ENCODE assay signal across 18 cellular contexts in the genomic region with DNA sequence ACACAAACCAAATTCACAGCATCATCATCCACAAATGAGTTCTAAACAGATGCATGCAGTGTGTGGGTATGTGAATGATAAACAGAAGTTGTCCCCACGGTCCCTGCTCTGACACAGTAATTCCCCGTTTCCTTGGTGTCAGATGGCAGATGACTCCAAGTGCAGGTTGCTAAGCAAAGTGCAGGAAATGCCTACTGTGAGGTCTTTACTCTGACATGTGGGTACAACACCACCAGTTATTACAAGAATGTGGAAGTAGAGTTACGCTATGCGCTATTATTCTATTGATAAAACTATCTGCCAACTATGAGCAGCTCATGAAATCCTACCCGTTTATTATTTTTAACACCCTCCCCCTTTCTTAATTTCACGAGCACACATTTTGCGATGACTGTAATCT.
DNase-seq lines count a peak whose midpoint lies in the region; TF ChIP-seq lines count a peak whose summit lies in the region.
"Had no signal": no experiment of that assay in that cellular context is flagged by ENCODE, and none has a peak within 500 bp of the region (broad histone marks: within the 10 kb centered on the region; RNA-seq: fewer than 3 reads in every experiment).

No MANE protein-coding gene starts in this region.

- no peaks in the 10 kb centered on the region for H4K20me1 ChIP-seq in neural cell (ENCODE audit: insufficient read depth)

- no peaks in the 10 kb centered on the region for H3K36me3 Mint-ChIP-seq in activated CD4-positive, alpha-beta T cell treated with anti-CD3 and anti-CD28 coated beads, Interleukin-2, amount 10 ng/mL, durations not matched to agents 24 days and 14 days (ENCODE audit: low read depth)
- H3K36me3 Mint-ChIP-seq: CD4-positive, CD25-positive, alpha-beta regulatory T cell had no signal

- H3K9me3 ChIP-seq in neural cell (ENCODE audit: low read length), result no peaks in the 10 kb centered on the region
- H3K9me3 ChIP-seq: stomach, uterus had no signal

- H3K36me3 ChIP-seq in neural cell (ENCODE audit: insufficient read depth, low read length), result no peaks in the 10 kb centered on the region
- H3K36me3 ChIP-seq: uterus had no signal

- H3K4me3 Mint-ChIP-seq in activated CD4-positive, alpha-beta T cell treated with anti-CD3 and anti-CD28 coated beads, Interleukin-2, amount 10 ng/mL, durations not matched to agents 24 days and 14 days, result no peak overlapping the region
- H3K4me3 Mint-ChIP-seq: activated B cell treated with CpG ODN at 0.5 μM for 24 hours; CD4-positive, CD25-positive, alpha-beta regulatory T cell had no signal

- no peak overlapping the region for H3K4me2 ChIP-seq in neural cell (ENCODE audit: low read length)

- H3K9me3 Mint-ChIP-seq in activated CD4-positive, alpha-beta T cell treated with anti-CD3 and anti-CD28 coated beads, Interleukin-2, amount 10 ng/mL, durations not matched to agents 24 days and 14 days, result no peaks in the 10 kb centered on the region
- H3K9me3 Mint-ChIP-seq: activated B cell treated with CpG ODN at 0.5 μM for 24 hours had no signal

- peak; percentile 17 for TF ChIP-seq RAD21 in neural cell (conservative IDR thresholded peaks at IDR 0.05)

- H3K27me3 ChIP-seq in neural cell (ENCODE audit: insufficient read depth, low read depth, low read length), result peaks cover 3% of the 10 kb centered on the region
- H3K27me3 ChIP-seq: stomach, uterus had no signal

- H3K27me3 Mint-ChIP-seq in activated CD4-positive, alpha-beta T cell treated with anti-CD3 and anti-CD28 coated beads, Interleukin-2, amount 10 ng/mL, durations not matched to agents 24 days and 14 days, result no peaks in the 10 kb centered on the region
- H3K27me3 Mint-ChIP-seq: activated B cell treated with CpG ODN at 0.5 μM for 24 hours; CD4-positive, CD25-positive, alpha-beta regulatory T cell had no signal

- no peak overlapping the region for H2AFZ ChIP-seq in neural cell (ENCODE audit: low read depth, low read length)

- H3K4me1 Mint-ChIP-seq in activated CD4-positive, alpha-beta T cell treated with anti-CD3 and anti-CD28 coated beads, Interleukin-2, amount 10 ng/mL, durations not matched to agents 24 days and 14 days, result no peaks in the 10 kb centered on the region
- H3K4me1 Mint-ChIP-seq: activated B cell treated with CpG ODN at 0.5 μM for 24 hours; CD4-positive, CD25-positive, alpha-beta regulatory T cell had no signal

- H3F3A ChIP-seq in neural cell (ENCODE audit: insufficient read depth, low read length, poor library complexity, severe bottlenecking), result no peaks in the 10 kb centered on the region

- H3K9ac ChIP-seq in neural cell (ENCODE audit: low read length), result no peak overlapping the region

- H3K4me3 ChIP-seq in NB4 (ENCODE audit: low read depth, low read length) (no peak overlapping the region), neural cell (ENCODE audit: low read length) (peak overlapping the region; percentile 4)
- H3K4me3 ChIP-seq: lung, stomach, uterus had no signal

- peak; percentile 81 for TF ChIP-seq EP300 in neural cell (conservative IDR thresholded peaks at IDR 0.05; ENCODE audit: poor library complexity, severe bottlenecking)

- H3K79me2 ChIP-seq in neural cell (replicated peaks; ENCODE audit: insufficient read depth, low read length), result no peaks in the 10 kb centered on the region

- TF ChIP-seq POLR2A in NB4 (IDR thresholded peaks at IDR 0.05; ENCODE audit: extremely low read depth, insufficient read length), result no peak

- no peak overlapping the region for H3K27ac Mint-ChIP-seq in activated CD4-positive, alpha-beta T cell treated with anti-CD3 and anti-CD28 coated beads, Interleukin-2, amount 10 ng/mL, durations not matched to agents 24 days and 14 days
- H3K27ac Mint-ChIP-seq: activated B cell treated with CpG ODN at 0.5 μM for 24 hours; activated T-helper 2 cell treated with anti-CD3 and anti-CD28 coated beads, Interferon-gamma antibody, Interleukin-2, Interleukin-4, amounts not matched to agents 10 μg/mL and 5 μg/mL and 100 μg/mL, durations not matched to agents 14 hours and 24 hours and 36 hours; CD4-positive, CD25-positive, alpha-beta regulatory T cell had no signal

- peak overlapping the region; percentile 21 for H3K27ac ChIP-seq in neural cell (ENCODE audit: low read length)
- H3K27ac ChIP-seq: stomach had no signal

- DNase-seq in NCI-H1417 (lab: John Stamatoyannopoulos, UW) (peak in 2 of 3 experiments; percentile 11 to 43), NCI-H1417 treated with DMSO at 0.1 percent for 48 hours (lab: John Stamatoyannopoulos, UW) (no peak), NB4 (ENCODE audit: low read depth) (peak; percentile 59), dermis blood vessel endothelial cell (peak; percentile 7), GF-D8 (lab: John Stamatoyannopoulos, UW) (no peak), NCI-H774 (lab: John Stamatoyannopoulos, UW) (no peak)
- DNase-seq in activated CD4-positive, alpha-beta T cell treated with anti-CD3 and anti-CD28 coated beads, Interleukin-2, amount 10 ng/mL, durations not matched to agents 24 days and 14 days, result no peak
- DNase-seq: activated B cell treated with CpG ODN at 0.5 μM for 24 hours; CD4-positive, CD25-positive, alpha-beta regulatory T cell; DND-41; NCI-H1694; NCI-H510A treated with DMSO at 0.1 percent for 48 hours; retina; stomach; uterus had no signal

- intact Hi-C loops in activated CD4-positive, alpha-beta T cell treated with anti-CD3 and anti-CD28 coated beads, Interleukin-2, amount 10 ng/mL, durations not matched to agents 24 days and 14 days (cut with micrococcal nuclease), result no loop called here

- no peaks in the 10 kb centered on the region for H3K9me2 ChIP-seq in neural cell (ENCODE audit: insufficient read depth, low read length)

- no peak for TF ChIP-seq CTCF in NB4 (IDR thresholded peaks at IDR 0.05; ENCODE audit: low read depth, low read length)
- no peak for TF ChIP-seq CTCF in neural cell (IDR thresholded peaks at IDR 0.05; ENCODE audit: poor library complexity, severe bottlenecking)

TF ChIP-seq in neural cell, 6 proteins besides CTCF, POLR2A, EP300 and RAD21:
- peak; percentile 85 for TF ChIP-seq POLR2AphosphoS5 (IDR thresholded peaks at IDR 0.05)
- TF ChIP-seq EZH2 (IDR thresholded peaks at IDR 0.05; ENCODE audit: borderline replicate concordance, insufficient read depth, low read length, poor library complexity, severe bottlenecking), result no peak
- TF ChIP-seq REST (IDR thresholded peaks at IDR 0.05; ENCODE audit: borderline replicate concordance), result no peak
- peak; percentile 36 for TF ChIP-seq MXI1 (conservative IDR thresholded peaks at IDR 0.05; ENCODE audit: poor library complexity, severe bottlenecking)
- peak; percentile 32 for TF ChIP-seq SMC3 (conservative IDR thresholded peaks at IDR 0.05; ENCODE audit: poor library complexity)
- no peak for TF ChIP-seq TAF1 (IDR thresholded peaks at IDR 0.05; ENCODE audit: low read depth)
TF ChIP-seq in neural cell: peak in this region for 3.

Comparison
In these comparisons a context has a peak if more than half of its experiments do, and no peak if none do; other contexts are left out.
1. DNase-seq: peak in NCI-H1417 (2 of 3), NB4 (single experiment) and dermis blood vessel endothelial cell (single experiment); none in NCI-H1417 treated with DMSO at 0.1 percent for 48 hours (single experiment), activated CD4-positive, alpha-beta T cell treated with anti-CD3 and anti-CD28 coated beads, Interleukin-2, amount 10 ng/mL, durations not matched to agents 24 days and 14 days (single experiment), GF-D8 (single experiment) and NCI-H774 (single experiment).